8 cellular contexts compared by ENCODE assay signal in the genomic region with DNA sequence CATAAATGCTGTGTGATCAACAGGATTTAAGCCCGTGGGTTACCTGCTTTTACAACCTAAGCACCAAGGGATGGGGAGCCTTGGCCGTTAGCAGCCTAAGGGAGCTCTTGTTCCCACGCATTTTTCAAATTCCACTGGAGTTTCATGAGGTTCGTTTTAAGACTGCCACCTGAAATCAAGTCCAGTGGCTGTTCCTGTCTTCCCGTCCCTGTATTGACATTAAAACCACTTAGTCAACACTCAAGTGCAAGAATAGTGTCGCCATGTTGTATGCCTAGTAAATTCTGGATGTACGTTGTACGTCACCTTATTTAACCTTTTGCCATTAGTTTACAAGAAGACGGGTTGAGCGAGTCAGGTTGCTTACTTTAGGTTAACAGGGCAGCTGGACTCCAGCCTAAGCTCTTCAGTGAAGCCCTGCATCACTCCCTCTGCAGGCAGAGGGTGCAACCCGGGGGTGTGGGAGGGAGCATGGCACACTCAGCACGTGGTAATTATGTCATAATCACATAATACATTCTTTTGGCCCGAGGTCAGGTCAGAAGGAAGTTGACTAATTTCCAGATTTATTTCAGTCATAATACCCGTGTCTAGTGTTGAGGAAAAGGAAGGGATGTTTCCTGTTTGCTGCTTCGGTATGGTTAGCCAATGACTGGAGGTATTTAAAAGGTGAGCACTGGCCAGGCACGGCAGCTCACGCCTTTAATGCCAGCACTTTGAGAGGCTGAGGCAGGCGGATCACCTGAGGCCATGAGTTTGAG. TPM values are rescaled to one million over a fixed set of nuclear protein-coding genes. Genes with fewer than 3 reads are reported as not detected.
A peak's percentile ranks its signal among the peaks of the same experiment; 100 is the strongest.
DNase-seq lines count a peak whose midpoint lies in the region; ATAC-seq and TF ChIP-seq lines count a peak whose summit lies in the region.

No MANE protein-coding gene starts in this region.

- no peak overlapping the region for H2BK15ac ChIP-seq in neuronal stem cell (ENCODE audit: low read length)

- 0 out of 2 replicates have a peak, but pooled peaks have one; percentile 18 for TF ChIP-seq CTCF in VCaP (conservative IDR thresholded peaks at IDR 0.05)

- H3K9me3 ChIP-seq in neuronal stem cell (replicated peaks in 1 of 2; ENCODE audit: control insufficient read depth in 2 of 2, insufficient read depth in 1 of 2, low read depth in 1 of 2, low read length in 2 of 2): peaks cover 0 to 3% of the 10 kb centered on the region in 2 donors

- peak overlapping the region; percentile 94 for H3K27ac ChIP-seq in VCaP
- H3K27ac ChIP-seq in neuronal stem cell (replicated peaks; ENCODE audit: low read length): peak overlapping the region; percentile 15

- no peak overlapping the region for H2BK5ac ChIP-seq in neuronal stem cell (ENCODE audit: low read length)

- H3K4me3 ChIP-seq in neuronal stem cell (ENCODE audit: low read length in 2 of 2): no peak overlapping the region

- no peak overlapping the region for H3K14ac ChIP-seq in neuronal stem cell (ENCODE audit: low read length)

- H3K18ac ChIP-seq in neuronal stem cell (ENCODE audit: low read length): no peak overlapping the region

- H4K8ac ChIP-seq in neuronal stem cell (ENCODE audit: low read depth, low read length): no peak overlapping the region

- H3K36me3 ChIP-seq in neuronal stem cell (replicated peaks in 1 of 2; ENCODE audit: control insufficient read depth in 2 of 2, insufficient read depth in 2 of 2, low read length in 2 of 2): no peaks in the 10 kb centered on the region

- peak; percentile 98 for DNase-seq in A172 (ENCODE audit: low spot score)
- DNase-seq in KBM-7: peak; percentile 83
- peak; percentile 79 for DNase-seq in fibroblast of gingiva (ENCODE audit: low read depth)
- no peak for DNase-seq in neuronal stem cell (ENCODE audit: low spot score)

- no peak overlapping the region for H2AK5ac ChIP-seq in neuronal stem cell (ENCODE audit: low read depth, low read length)

- no peak overlapping the region for H2BK120ac ChIP-seq in neuronal stem cell (ENCODE audit: low read depth, low read length)

- H3K4ac ChIP-seq in neuronal stem cell (ENCODE audit: low read length): no peak overlapping the region

- no peak overlapping the region for H3K4me2 ChIP-seq in neuronal stem cell (ENCODE audit: insufficient read depth, low read length, poor library complexity, severe bottlenecking)

- no peak overlapping the region for H3K9ac ChIP-seq in neuronal stem cell (ENCODE audit: low read depth, low read length, poor library complexity)

- peak; percentile 59 for ATAC-seq in GM18505 (IDR thresholded peaks at IDR 0.05; ENCODE audit: unreplicated experiment)
- ATAC-seq in HG02884 (IDR thresholded peaks at IDR 0.05; ENCODE audit: unreplicated experiment): no peak
- no peak for ATAC-seq in GM21381 (IDR thresholded peaks at IDR 0.05; ENCODE audit: unreplicated experiment)

- TF ChIP-seq POLR2A in GM18505 (IDR thresholded peaks at IDR 0.05; ENCODE audit: borderline replicate concordance, extremely low read depth, insufficient read depth, insufficient read length): no peak

- H3K23ac ChIP-seq in neuronal stem cell (ENCODE audit: low read depth, low read length, poor library complexity): no peak overlapping the region

- H2AFZ ChIP-seq in neuronal stem cell (ENCODE audit: low read length): no peak overlapping the region

- H3K79me1 ChIP-seq in neuronal stem cell (ENCODE audit: low read depth, low read length): no peaks in the 10 kb centered on the region

- no peak overlapping the region for H4K91ac ChIP-seq in neuronal stem cell (ENCODE audit: low read depth, low read length, poor library complexity)

- H3K27me3 ChIP-seq in neuronal stem cell (ENCODE audit: control insufficient read depth in 3 of 3, insufficient read depth in 3 of 3, low read depth in 1 of 3, low read length in 3 of 3): no peaks in the 10 kb centered on the region

- in situ Hi-C loops in KBM-7 (cut with MboI; ENCODE audit: low pct_unique_long_range_greater_than_20kb, low sequenced_read_pairs): no loop called here

- WGBS in neuronal stem cell (ENCODE audit: extremely low coverage in 2 of 2, insufficient read length in 2 of 2, insufficient replicate concordance in 1 of 2), 2 donors: no CpG with 5 or more reads among the region's 18 CpGs

- H2BK12ac ChIP-seq in neuronal stem cell (ENCODE audit: low read length): no peak overlapping the region

- peaks cover 0 to 4% of the 10 kb centered on the region in 2 donors for H3K4me1 ChIP-seq in neuronal stem cell (ENCODE audit: control insufficient read depth in 2 of 2, insufficient read depth in 1 of 2, low read depth in 1 of 2, low read length in 2 of 2)

RNA-seq across cellular contexts. Expression of gene CNST, which starts 42.5 kb away (rescaled TPM):
- total RNA-seq in A172 (2014; rRNA removed; shearing (Covaris generic)): 19.2 and 23.0 TPM in 2 replicates
- 8.5 TPM for polyA plus RNA-seq in neuronal stem cell (2013, experiment 1 of 2)
- polyA plus RNA-seq in neuronal stem cell (2013, experiment 2 of 2): 8.6 TPM

RNA-seq across cellular contexts. Expression of gene TFB2M, which starts 42.7 kb away (rescaled TPM):
- total RNA-seq in A172 (2014; rRNA removed; shearing (Covaris generic)): 37.8 and 40.1 TPM in 2 replicates
- 10.4 TPM for polyA plus RNA-seq in neuronal stem cell (2013, experiment 1 of 2)
- polyA plus RNA-seq in neuronal stem cell (2013, experiment 2 of 2): 10.6 TPM
